ENCODE assay signal across 9 cellular contexts in the genomic region with DNA sequence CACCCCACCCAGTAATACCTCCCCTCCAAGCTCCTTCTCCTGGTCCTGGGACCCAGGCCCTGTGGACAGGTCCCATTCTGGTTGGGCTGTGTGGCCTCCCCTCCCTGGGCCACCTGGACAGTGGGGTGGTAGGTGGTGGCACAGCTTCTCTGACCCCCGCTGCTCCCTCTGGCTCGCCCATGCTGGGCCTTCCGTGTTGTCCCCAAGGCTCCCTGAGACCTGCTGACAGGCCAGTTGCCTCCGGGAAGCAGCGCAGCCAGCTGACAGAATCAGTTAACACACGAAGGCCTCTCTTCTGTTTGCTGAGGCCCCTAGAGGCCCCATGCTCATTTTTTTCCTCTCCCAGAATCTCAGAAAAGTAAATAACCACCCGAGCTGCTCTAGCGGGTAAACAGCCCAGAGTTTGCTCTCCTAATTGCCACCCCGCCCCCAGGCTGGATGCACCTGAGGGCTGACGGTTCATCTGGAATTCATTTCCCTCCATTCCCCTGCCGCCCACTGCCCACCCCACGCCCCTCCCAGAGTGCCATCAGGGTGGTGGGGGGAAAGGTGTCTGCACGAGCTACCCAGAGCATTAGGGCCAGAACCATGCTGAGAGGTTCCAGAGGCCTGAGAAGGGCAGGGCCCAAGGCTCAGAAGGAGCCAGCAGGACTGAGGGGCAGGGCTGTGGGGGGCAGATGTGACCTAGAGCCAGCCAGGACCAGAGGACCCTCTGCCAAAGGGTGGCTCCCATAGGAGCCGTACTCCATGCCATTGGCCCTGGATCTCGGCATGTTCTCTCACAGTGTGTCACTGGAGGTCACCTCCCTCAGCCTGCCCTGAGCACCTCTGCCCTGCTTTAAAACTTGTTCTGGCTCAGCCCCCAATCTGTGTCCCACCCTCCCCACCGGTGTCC.
A peak's percentile ranks its signal among the peaks of the same experiment; 100 is the strongest.
DNase-seq lines count a peak whose midpoint lies in the region; ATAC-seq and TF ChIP-seq lines count a peak whose summit lies in the region.
"Had no signal": no experiment of that assay in that cellular context is flagged by ENCODE, and none has a peak within 500 bp of the region (broad histone marks: within the 10 kb centered on the region; RNA-seq: fewer than 3 reads in every experiment).

No MANE protein-coding gene starts in this region.

- TF ChIP-seq CTCF in right lobe of liver (IDR thresholded peaks at IDR 0.05): no peak
- TF ChIP-seq CTCF in esophagus muscularis mucosa (IDR thresholded peaks at IDR 0.05): no peak

- H3K4me3 ChIP-seq in right lobe of liver (no peak overlapping the region), esophagus muscularis mucosa (no peak overlapping the region)

- H3K36me3 ChIP-seq in right lobe of liver (no peaks in the 10 kb centered on the region), esophagus muscularis mucosa (no peaks in the 10 kb centered on the region)

- WGBS in right lobe of liver (ENCODE audit: insufficient coverage, low coverage, low lambda C conversion rate, missing lambda C conversion rate): 35% methylated on average over 9 of the region's 16 CpGs
- 83% methylated on average over 10 of the region's 16 CpGs for WGBS in esophagus muscularis mucosa

- no peak for TF ChIP-seq EP300 in esophagus muscularis mucosa (IDR thresholded peaks at IDR 0.05)

- H3K9me3 ChIP-seq in right lobe of liver (no peaks in the 10 kb centered on the region), esophagus muscularis mucosa (no peaks in the 10 kb centered on the region)

- intact Hi-C loops in right lobe of liver (cut with DNase I) (no loop called here), esophagus muscularis mucosa (cut with DNase I) (no loop called here)

- H3K27me3 ChIP-seq in right lobe of liver: no peaks in the 10 kb centered on the region
- H3K27me3 ChIP-seq in esophagus muscularis mucosa: peaks cover 0 to 70% (median 0%) of the 10 kb centered on the region in 4 donors

- peak; percentile 40 to 60 (median 50) for ATAC-seq in right lobe of liver
- ATAC-seq in GM21423 (IDR thresholded peaks at IDR 0.05; ENCODE audit: unreplicated experiment): no peak

- TF ChIP-seq POLR2A in right lobe of liver (IDR thresholded peaks at IDR 0.05) (no peak), esophagus muscularis mucosa (IDR thresholded peaks at IDR 0.05; ENCODE audit: low read depth) (no peak)

- no peak overlapping the region for H3K27ac ChIP-seq in right lobe of liver
- no peak overlapping the region for H3K27ac ChIP-seq in esophagus muscularis mucosa (replicated peaks in 1 of 4)

- H3K4me1 ChIP-seq in right lobe of liver (peaks cover 0 to 6% (median 0%) of the 10 kb centered on the region in 4 donors), esophagus muscularis mucosa (no peaks in the 10 kb centered on the region)

- DNase-seq in AG20443 (ENCODE audit: low spot score) (peak; percentile 3), NCI-H1417 (lab: John Stamatoyannopoulos, UW) (peak; percentile 85 to 98 (median 90)), NCI-H748 (lab: John Stamatoyannopoulos, UW; ENCODE audit: unreplicated experiment) (peak; percentile 99), right lobe of liver (peak in 1 of 3 donors; percentile 35), cerebellar nuclear complex (lab: John Stamatoyannopoulos, UW) (no peak), esophagus muscularis mucosa (ENCODE audit: extremely low spot score) (no peak), NCI-H82 (lab: John Stamatoyannopoulos, UW) (no peak)
- DNase-seq: naive B cell had no signal

Comparison
In these comparisons a context has a peak if more than half of its experiments do, and no peak if none do; other contexts are left out.
1. DNase-seq: peak in AG20443 (single experiment), NCI-H1417 (3 of 3) and NCI-H748 (single experiment); none in cerebellar nuclear complex (0 of 2), esophagus muscularis mucosa (single experiment) and NCI-H82 (single experiment).